Comparison of ENCODE assay signal across 24 cellular contexts in the genomic region with DNA sequence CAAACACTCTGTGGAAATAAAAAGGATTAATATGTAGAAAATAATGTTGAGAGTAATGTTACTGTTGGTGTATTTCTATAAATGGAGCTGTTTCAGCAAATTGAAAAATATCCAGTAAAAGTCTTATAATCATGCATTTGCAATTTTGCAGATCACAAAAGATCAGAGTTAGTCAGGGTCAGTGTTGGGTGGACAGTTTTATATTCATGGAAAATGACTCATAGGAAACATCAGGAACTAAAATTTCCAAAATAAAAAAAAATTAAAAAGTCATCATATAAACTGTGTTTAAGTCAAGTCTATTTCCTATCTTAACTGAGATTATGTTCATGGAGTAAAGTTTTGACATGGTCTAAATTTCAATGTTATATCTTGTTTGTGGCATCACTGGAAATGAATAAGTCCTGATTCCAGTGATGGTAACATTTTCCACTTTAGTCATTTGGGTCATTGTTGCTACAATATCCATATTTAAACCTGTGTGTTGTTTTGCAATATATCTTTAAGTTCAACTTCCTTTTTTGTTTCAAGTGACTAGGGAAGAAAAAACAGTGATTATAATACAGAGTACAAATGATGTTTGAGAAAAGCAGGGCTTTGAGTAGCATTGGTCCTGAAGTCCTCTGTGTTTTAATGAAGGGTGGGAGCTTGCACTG. TPM values are rescaled to one million over a fixed set of nuclear protein-coding genes. Genes with fewer than 3 reads are reported as not detected.
DNase-seq lines count a peak whose midpoint lies in the region; ATAC-seq, FAIRE-seq and TF ChIP-seq lines count a peak whose summit lies in the region.
"Had no signal": no experiment of that assay in that cellular context is flagged by ENCODE, and none has a peak within 500 bp of the region (broad histone marks: within the 10 kb centered on the region; RNA-seq: fewer than 3 reads in every experiment).

No MANE protein-coding gene starts in this region.

- no peak for TF ChIP-seq RAD21 in K562 (CRISPR knock-in tag; conservative IDR thresholded peaks at IDR 0.05 in 1 of 2, IDR thresholded peaks at IDR 0.05 in 1 of 2)

- ATAC-seq in K562 (peak; percentile 42), HG03521 (IDR thresholded peaks at IDR 0.05; ENCODE audit: unreplicated experiment) (no peak)
- ATAC-seq in activated CD8-positive, alpha-beta T cell treated with anti-CD3 and anti-CD28 coated beads for 36 hours: no peak
- ATAC-seq: heart left ventricle, left ventricle myocardium superior had no signal

- no peaks in the 10 kb centered on the region for H3K36me3 ChIP-seq in K562 (ENCODE audit: control insufficient read depth, insufficient read depth, low read length)
- H3K36me3 ChIP-seq: heart left ventricle, neutrophil had no signal

- TF ChIP-seq EP300 in K562 (IDR thresholded peaks at IDR 0.05; ENCODE audit: low read length): no peak

- peak overlapping the region; percentile 74 to 92 (median 89) for H3K27ac Mint-ChIP-seq in CD14-positive monocyte
- peak overlapping the region; percentile 69 for H3K27ac Mint-ChIP-seq in osteocyte (ENCODE audit: unreplicated experiment)
- H3K27ac Mint-ChIP-seq in activated CD8-positive, alpha-beta T cell treated with anti-CD3 and anti-CD28 coated beads for 36 hours: no peak overlapping the region
- H3K27ac Mint-ChIP-seq: CD4-positive, alpha-beta T cell; T-helper 1 cell treated with Interleukin-12 subunit alpha and Interleukin-12 subunit beta and Interleukin-4 antibody, amounts not matched to agents 30 μg/mL and 1 μg/mL, for 36 hours had no signal

- H3K4me1 Mint-ChIP-seq in CD14-positive monocyte (peaks cover 25% of the 10 kb centered on the region), osteocyte (ENCODE audit: unreplicated experiment) (peaks cover 32% of the 10 kb centered on the region)
- H3K4me1 Mint-ChIP-seq in activated CD8-positive, alpha-beta T cell treated with anti-CD3 and anti-CD28 coated beads for 36 hours (ENCODE audit: low read depth): no peaks in the 10 kb centered on the region

- in situ Hi-C loops in K562 (cut with MboI): no loop called here

- no peak overlapping the region for H2AFZ ChIP-seq in K562 (ENCODE audit: low read depth, low read length)

- no TSS peak for BruUV-seq in K562 (replicated peaks; lab: Mats Ljungman, UMichigan)

- no peak for TF ChIP-seq POLR2A in K562 (conservative IDR thresholded peaks at IDR 0.05)

- H3K9me3 ChIP-seq in K562 (replicated peaks; ENCODE audit: control insufficient read depth, insufficient read depth, low read depth, low read length): no peaks in the 10 kb centered on the region
- H3K9me3 ChIP-seq: heart left ventricle, neutrophil had no signal

- POLR2A ChIA-PET in K562 (lab: Yijun Ruan, JAX): no interaction called here
- POLR2A ChIA-PET in activated CD8-positive, alpha-beta T cell treated with anti-CD3 and anti-CD28 coated beads for 36 hours (lab: Charles Lee): no interaction called here

- H3K4me3 Mint-ChIP-seq in CD14-positive monocyte (peak overlapping the region in 1 of 2 donors; percentile 71), osteocyte (ENCODE audit: unreplicated experiment) (no peak overlapping the region)
- H3K4me3 Mint-ChIP-seq in activated CD8-positive, alpha-beta T cell treated with anti-CD3 and anti-CD28 coated beads for 36 hours: no peak overlapping the region
- H3K4me3 Mint-ChIP-seq: CD4-positive, alpha-beta T cell; T-helper 1 cell treated with Interleukin-12 subunit alpha and Interleukin-12 subunit beta and Interleukin-4 antibody, amounts not matched to agents 30 μg/mL and 1 μg/mL, for 36 hours had no signal

- no peak overlapping the region; a peak in 1 of 4 replicates for H3K9ac ChIP-seq in K562 (ENCODE audit: insufficient read depth in 1 of 2, low read depth in 2 of 2, low read length in 2 of 2)

- no peak for DNase-seq in CD14-positive monocyte (ENCODE audit: low spot score)
- DNase-seq in MV-4-11 (lab: John Stamatoyannopoulos, UW): peak; percentile 71
- DNase-seq in K562 (ENCODE audit: extremely low read depth in 1 of 4, low spot score in 3 of 4): no peak
- DNase-seq in osteocyte (ENCODE audit: extremely low spot score, unreplicated experiment): no peak
- DNase-seq in activated CD8-positive, alpha-beta T cell treated with anti-CD3 and anti-CD28 coated beads for 36 hours: no peak
- no peak for DNase-seq in NCI-H2081 treated with DMSO at 0.1 percent for 48 hours (lab: John Stamatoyannopoulos, UW)
- DNase-seq in activated CD4-positive, alpha-beta T cell treated with anti-CD3 and anti-CD28 coated beads for 48 hours: no peak
- DNase-seq: activated CD4-positive, alpha-beta T cell treated with anti-CD3 and anti-CD28 coated beads, Interleukin-2, amount 50 U/mL, for 1 hour; activated CD8-positive, alpha-beta memory T cell treated with anti-CD3 and anti-CD28 coated beads, Interleukin-2, amount 50 U/mL, for 48 hours; activated effector memory CD4-positive, alpha-beta T cell treated with anti-CD3 and anti-CD28 coated beads, Interleukin-2, amount 50 U/mL, for 16 hours; CD4-positive, alpha-beta T cell; DMS 273 treated with DMSO at 0.1 percent for 48 hours; GOT3; heart left ventricle; left ventricle myocardium superior; NCI-H1436 treated with DMSO at 0.1 percent for 48 hours; NCI-H526; SHP77 had no signal

- H3K36me3 Mint-ChIP-seq in CD14-positive monocyte: peaks cover 4 to 10% of the 10 kb centered on the region in 2 donors
- H3K36me3 Mint-ChIP-seq in osteocyte (ENCODE audit: unreplicated experiment): no peaks in the 10 kb centered on the region
- no peaks in the 10 kb centered on the region for H3K36me3 Mint-ChIP-seq in activated CD8-positive, alpha-beta T cell treated with anti-CD3 and anti-CD28 coated beads for 36 hours (ENCODE audit: low read depth)

- H3K4me3 ChIP-seq in K562: no peak overlapping the region
- H3K4me3 ChIP-seq: heart left ventricle had no signal

- H4K20me1 ChIP-seq in K562 (replicated peaks; ENCODE audit: control insufficient read depth, insufficient read depth, low read length): no peaks in the 10 kb centered on the region

- H3K79me2 ChIP-seq in K562 (ENCODE audit: control insufficient read depth, insufficient read depth, low read length): peaks cover 89% of the 10 kb centered on the region

- CTCF ChIA-PET in K562 (lab: Yijun Ruan, JAX; ENCODE audit: low intra/inter-chr PET ratio): no interaction called here
- CTCF ChIA-PET in activated CD8-positive, alpha-beta T cell treated with anti-CD3 and anti-CD28 coated beads for 36 hours (lab: Charles Lee): no interaction called here

- no peaks in the 10 kb centered on the region for H3K27me3 ChIP-seq in K562 (ENCODE audit: control insufficient read depth in 2 of 2, insufficient read depth in 2 of 2, low read length in 2 of 2)
- H3K27me3 ChIP-seq: heart left ventricle, neutrophil had no signal

- FAIRE-seq in K562 (lab: Jason Lieb, UNC): no peak
- FAIRE-seq: colon, HTR-8/SVneo had no signal

- TF ChIP-seq CTCF in CD14-positive monocyte (IDR thresholded peaks at IDR 0.05): no peak
- no peak for TF ChIP-seq CTCF in K562 (IDR thresholded peaks at IDR 0.05 in 2 of 3, conservative IDR thresholded peaks at IDR 0.05 in 1 of 3; ENCODE audit: insufficient read depth in 2 of 3, low read depth in 1 of 3, low read length in 3 of 3)
- TF ChIP-seq CTCF in osteocyte (IDR thresholded peaks at IDR 0.05): no peak
- TF ChIP-seq CTCF in activated CD8-positive, alpha-beta T cell treated with anti-CD3 and anti-CD28 coated beads for 36 hours (IDR thresholded peaks at IDR 0.05): no peak

- intact Hi-C loops in CD14-positive monocyte (cut with micrococcal nuclease) (no loop called here), K562 (cut with micrococcal nuclease) (no loop called here)
- intact Hi-C loops in activated CD8-positive, alpha-beta T cell treated with anti-CD3 and anti-CD28 coated beads for 36 hours (cut with micrococcal nuclease): no loop called here

- peak overlapping the region; percentile 39; the same call in 1 of the 2 replicates for H3K4me2 ChIP-seq in K562 (ENCODE audit: insufficient read depth, low read length)

- peaks cover 7 to 49% of the 10 kb centered on the region in 2 experiments; a peak in 4 of 5 replicates for H3K4me1 ChIP-seq in K562 (replicated peaks in 1 of 2; ENCODE audit: control insufficient read depth in 2 of 2, insufficient read depth in 2 of 2, low read length in 2 of 2)

- H3K27ac ChIP-seq in K562 (ENCODE audit: extremely low read depth, low read depth, low read length): peak overlapping the region; percentile 61; the same call in 1 of the 3 replicates
- H3K27ac ChIP-seq: neutrophil, VCaP had no signal

- no peaks in the 10 kb centered on the region for H3K9me1 ChIP-seq in K562 (ENCODE audit: control insufficient read depth, insufficient read depth, low read length)

- peaks cover 0 to 4% (median 0%) of the 10 kb centered on the region in 7 donors for H3K9me3 Mint-ChIP-seq in CD14-positive monocyte
- H3K9me3 Mint-ChIP-seq in osteocyte (ENCODE audit: unreplicated experiment): no peaks in the 10 kb centered on the region
- no peaks in the 10 kb centered on the region for H3K9me3 Mint-ChIP-seq in activated CD8-positive, alpha-beta T cell treated with anti-CD3 and anti-CD28 coated beads for 36 hours
- H3K9me3 Mint-ChIP-seq: CD4-positive, alpha-beta T cell; T-helper 1 cell treated with Interleukin-12 subunit alpha and Interleukin-12 subunit beta and Interleukin-4 antibody, amounts not matched to agents 30 μg/mL and 1 μg/mL, for 36 hours had no signal

- H3K27me3 Mint-ChIP-seq in CD14-positive monocyte (ENCODE audit: low read depth in 3 of 3) (peaks cover 0 to 1% (median 0%) of the 10 kb centered on the region in 3 donors), osteocyte (ENCODE audit: unreplicated experiment) (no peaks in the 10 kb centered on the region)
- no peaks in the 10 kb centered on the region for H3K27me3 Mint-ChIP-seq in activated CD8-positive, alpha-beta T cell treated with anti-CD3 and anti-CD28 coated beads for 36 hours
- H3K27me3 Mint-ChIP-seq: CD4-positive, alpha-beta T cell had no signal

RNA-seq across cellular contexts. Expression of gene MITF, which starts 37.8 kb away (rescaled TPM):
- polyA plus RNA-seq in CD14-positive monocyte (10 to 100 TPM; 12.1 to 15.1 TPM), K562 (2011; rRNA removed) (9.7 and 10.1 TPM in 2 replicates), K562 (2014; fragmentation: Illumina TruSeq; extraction: Trizol) (10.7 and 14.9 TPM in 2 replicates), K562 (2014; fragmentation: Nextera tagmentation; extraction: Ambion mirVana) (1 to 10 TPM; 5.6 to 9.0 TPM), K562 (2014; rRNA removed) (8.4 and 8.7 TPM in 2 replicates)
- 14.1 and 25.5 TPM in 2 replicates for total RNA-seq in K562 (2011; cell fraction: chromatin; rRNA removed; ENCODE audit: low replicate concordance)
- 10.0 and 11.2 TPM in 2 replicates for total RNA-seq in K562 (2011; cell fraction: nucleolus; rRNA removed)
- 19.1 and 23.1 TPM in 2 replicates for total RNA-seq in K562 (2011; cell fraction: nucleoplasm; rRNA removed)
- total RNA-seq in K562 (2014; rRNA removed) (11.5 and 17.6 TPM in 2 replicates), K562 (2014; rRNA removed; fragmentation: Illumina TruSeq; extraction: Trizol) (11.1 and 13.5 TPM in 2 replicates), K562 (2015; rRNA removed; fragmentation: Illumina TruSeq; extraction: Trizol) (13.4 and 14.2 TPM in 2 replicates), K562 (2021) (14.6 and 16.5 TPM in 2 replicates), osteocyte (5.8 and 6.1 TPM in 2 replicates)
- 9.3 and 11.5 TPM in 2 replicates for polyA plus RNA-seq in K562 (2011; cell fraction: cytosol; rRNA removed)
- 11.0 and 11.4 TPM in 2 replicates for polyA plus RNA-seq in K562 (2011; cell fraction: nucleus; rRNA removed)
- 7.4 and 9.4 TPM in 2 replicates for polyA plus RNA-seq in K562 (2012)
- polyA minus RNA-seq in K562 (2011; rRNA and poly(A)+ RNA removed): 32.4 and 33.9 TPM in 2 replicates
- polyA minus RNA-seq in K562 (2011; cell fraction: cytosol; rRNA and poly(A)+ RNA removed): 11.4 and 11.9 TPM in 2 replicates
- 21.8 and 42.0 TPM in 2 replicates for polyA minus RNA-seq in K562 (2011; cell fraction: nucleus; rRNA and poly(A)+ RNA removed)
- total RNA-seq in activated CD8-positive, alpha-beta T cell treated with anti-CD3 and anti-CD28 coated beads for 36 hours: not detected
- total RNA-seq: CD4-positive, alpha-beta T cell had no signal
